ENCODE assay signal across 1 cellular context in the genomic region with DNA sequence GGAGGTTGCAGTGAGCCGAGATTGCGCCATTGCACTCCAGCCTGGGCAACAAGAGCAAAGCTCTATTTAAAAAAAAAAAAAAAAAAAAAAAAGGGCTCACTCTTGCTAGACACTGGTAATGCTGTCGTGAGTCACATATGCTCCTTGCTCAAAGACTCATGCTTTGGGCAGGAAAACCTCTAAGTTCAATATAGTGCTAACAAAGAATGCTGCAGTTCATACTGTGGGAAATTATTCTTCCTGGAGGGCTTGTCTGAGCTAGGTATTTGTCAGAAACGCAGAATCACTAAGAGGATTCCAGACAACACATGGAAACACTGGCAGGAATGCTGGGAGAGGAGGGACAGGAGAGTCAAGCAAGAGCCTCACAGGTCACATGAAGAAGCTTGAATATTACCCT.
TF ChIP-seq lines count a peak whose summit lies in the region.

No MANE protein-coding gene starts in this region.

TF ChIP-seq in IMR-90, 13 proteins besides CTCF, POLR2A, EP300 and RAD21:
- TF ChIP-seq CHD1 (IDR thresholded peaks at IDR 0.05; ENCODE audit: low read depth, low read length) (no peak), RFX5 (IDR thresholded peaks at IDR 0.05; ENCODE audit: low read depth, low read length) (no peak), RCOR1 (IDR thresholded peaks at IDR 0.05; ENCODE audit: insufficient replicate concordance, low read length) (no peak), FOS (IDR thresholded peaks at IDR 0.05; ENCODE audit: low read depth, low read length) (no peak), BHLHE40 (IDR thresholded peaks at IDR 0.05; ENCODE audit: low read depth, low read length) (no peak), MAFK (IDR thresholded peaks at IDR 0.05; ENCODE audit: low read depth, low read length) (no peak), MAZ (IDR thresholded peaks at IDR 0.05; ENCODE audit: borderline replicate concordance, low read depth, low read length) (no peak)
- TF ChIP-seq, protein P1, sequence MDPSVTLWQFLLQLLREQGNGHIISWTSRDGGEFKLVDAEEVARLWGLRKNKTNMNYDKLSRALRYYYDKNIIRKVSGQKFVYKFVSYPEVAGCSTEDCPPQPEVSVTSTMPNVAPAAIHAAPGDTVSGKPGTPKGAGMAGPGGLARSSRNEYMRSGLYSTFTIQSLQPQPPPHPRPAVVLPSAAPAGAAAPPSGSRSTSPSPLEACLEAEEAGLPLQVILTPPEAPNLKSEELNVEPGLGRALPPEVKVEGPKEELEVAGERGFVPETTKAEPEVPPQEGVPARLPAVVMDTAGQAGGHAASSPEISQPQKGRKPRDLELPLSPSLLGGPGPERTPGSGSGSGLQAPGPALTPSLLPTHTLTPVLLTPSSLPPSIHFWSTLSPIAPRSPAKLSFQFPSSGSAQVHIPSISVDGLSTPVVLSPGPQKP (IDR thresholded peaks at IDR 0.05; ENCODE audit: borderline replicate concordance, low read depth, low read length) = no peak
